In the genomic region with DNA sequence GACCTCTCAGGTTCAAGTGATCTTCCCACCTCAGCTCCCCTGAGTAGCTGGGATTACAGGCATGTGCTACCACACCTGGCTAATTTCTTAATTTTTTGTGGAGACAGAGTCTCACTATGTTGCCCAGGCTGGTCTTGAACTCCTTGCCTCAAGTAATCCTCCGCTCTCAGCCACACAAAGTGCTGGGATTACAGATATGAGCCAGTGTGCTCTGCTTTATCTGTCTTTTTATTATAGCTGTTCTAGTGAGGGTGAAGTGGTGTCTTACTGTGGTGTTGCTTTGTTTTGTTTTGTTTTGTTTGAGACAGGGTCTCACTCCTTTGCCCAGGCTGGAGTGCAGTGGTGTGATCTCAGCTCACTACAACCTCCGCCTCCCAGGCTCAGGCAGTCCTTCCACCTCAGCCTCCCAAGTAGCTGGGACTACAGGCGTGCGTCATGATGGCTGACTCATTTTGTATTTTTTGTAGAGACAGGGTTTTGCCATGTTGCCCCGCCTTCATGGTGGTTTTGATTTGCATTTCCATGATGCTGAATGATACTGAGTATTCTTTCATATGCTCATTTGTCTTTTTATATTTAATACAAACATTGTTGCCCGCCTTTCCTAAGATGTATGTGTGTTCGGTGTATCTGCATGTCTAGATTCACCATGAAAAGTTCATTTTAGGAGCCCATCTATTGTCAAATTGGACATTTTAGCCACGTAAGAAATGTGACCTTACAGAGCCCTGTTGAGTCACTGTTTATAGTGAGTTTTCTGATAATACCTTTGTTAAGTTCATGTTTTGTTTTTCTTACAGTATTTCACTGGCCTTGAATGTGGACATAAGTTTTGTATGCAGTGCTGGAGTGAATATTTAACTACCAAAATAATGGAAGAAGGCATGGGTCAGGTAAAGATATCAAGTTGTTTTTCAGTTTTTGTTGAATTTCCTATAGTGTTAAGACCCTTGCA, we compare ENCODE assay signal across 9 cellular contexts.
DNase-seq lines count a peak whose midpoint lies in the region; ATAC-seq and TF ChIP-seq lines count a peak whose summit lies in the region.
"Had no signal": no experiment of that assay in that cellular context is flagged by ENCODE, and none has a peak within 500 bp of the region (broad histone marks: within the 10 kb centered on the region; RNA-seq: fewer than 3 reads in every experiment).

No MANE protein-coding gene starts in this region.

- peaks cover 30% of the 10 kb centered on the region for H3K36me3 Mint-ChIP-seq in activated naive CD8-positive, alpha-beta T cell treated with anti-CD3 and anti-CD28 coated beads for 36 hours
- peaks cover 21 to 40% of the 10 kb centered on the region in 2 donors for H3K36me3 Mint-ChIP-seq in stimulated activated naive B cell treated with anti-CD40 and anti-IgM and Interleukin-4, amounts not matched to agents 10 μg/mL and 1 μg/mL and 100 μg/mL, for 72 hours

- H3K27ac Mint-ChIP-seq in activated naive CD8-positive, alpha-beta T cell treated with anti-CD3 and anti-CD28 coated beads for 36 hours, result peak overlapping the region; percentile 59
- no peak overlapping the region for H3K27ac Mint-ChIP-seq in stimulated activated naive B cell treated with anti-CD40 and anti-IgM and Interleukin-4, amounts not matched to agents 10 μg/mL and 1 μg/mL and 100 μg/mL, for 72 hours

- H3K27me3 Mint-ChIP-seq in activated naive CD8-positive, alpha-beta T cell treated with anti-CD3 and anti-CD28 coated beads for 36 hours, result no peaks in the 10 kb centered on the region
- no peaks in the 10 kb centered on the region for H3K27me3 Mint-ChIP-seq in stimulated activated naive B cell treated with anti-CD40 and anti-IgM and Interleukin-4, amounts not matched to agents 10 μg/mL and 1 μg/mL and 100 μg/mL, for 72 hours

- peaks cover 48% of the 10 kb centered on the region for H3K79me2 ChIP-seq in ACC112 (ENCODE audit: control insufficient read depth, insufficient read depth, low read length, unreplicated experiment)

- peaks cover 27% of the 10 kb centered on the region for H3K4me1 ChIP-seq in ACC112 (ENCODE audit: control insufficient read depth, insufficient read depth, low read length, unreplicated experiment)
- peaks cover 4% of the 10 kb centered on the region for H3K4me1 ChIP-seq in RWPE2 (ENCODE audit: insufficient read depth, poor library complexity, severe bottlenecking)
- peaks cover 3% of the 10 kb centered on the region for H3K4me1 ChIP-seq in mesodermal cell (ENCODE audit: control insufficient read depth, insufficient read depth, low read length, poor library complexity, severe bottlenecking)
- peaks cover 0 to 7% (median 0%) of the 10 kb centered on the region in 9 donors for H3K4me1 ChIP-seq in heart right ventricle
- H3K4me1 ChIP-seq: BLaER1 had no signal

- H3K4me3 ChIP-seq in ACC112 (ENCODE audit: low read depth, low read length), result no peak overlapping the region
- no peak overlapping the region for H3K4me3 ChIP-seq in RWPE2 (ENCODE audit: severe bottlenecking)
- H3K4me3 ChIP-seq in mesodermal cell (ENCODE audit: extremely low read depth, insufficient read depth, low read length, poor library complexity, severe bottlenecking), result no peak overlapping the region
- no peak overlapping the region for H3K4me3 ChIP-seq in heart right ventricle
- H3K4me3 ChIP-seq: BLaER1 had no signal

- H2AFZ ChIP-seq in ACC112 (ENCODE audit: low read length, unreplicated experiment), result no peak overlapping the region

- H3K27me3 ChIP-seq in ACC112 (ENCODE audit: insufficient read depth, low read length), result no peaks in the 10 kb centered on the region
- no peaks in the 10 kb centered on the region for H3K27me3 ChIP-seq in RWPE2 (ENCODE audit: insufficient read depth, poor library complexity, severe bottlenecking)
- H3K27me3 ChIP-seq in heart right ventricle, result no peaks in the 10 kb centered on the region
- H3K27me3 ChIP-seq: BLaER1 had no signal

- WGBS in mesodermal cell (ENCODE audit: insufficient coverage in 2 of 2), 2 experiments, result 92 to 100% methylated on average over 2 to 3 of the region's 8 CpGs
- 93 to 96% methylated on average over 8 of the region's 8 CpGs for WGBS in heart right ventricle, 2 donors

- H3K9me3 Mint-ChIP-seq in activated naive CD8-positive, alpha-beta T cell treated with anti-CD3 and anti-CD28 coated beads for 36 hours, result no peaks in the 10 kb centered on the region
- no peaks in the 10 kb centered on the region for H3K9me3 Mint-ChIP-seq in stimulated activated naive B cell treated with anti-CD40 and anti-IgM and Interleukin-4, amounts not matched to agents 10 μg/mL and 1 μg/mL and 100 μg/mL, for 72 hours

- H3K27ac ChIP-seq in ACC112 (ENCODE audit: low read depth, low read length) (peak overlapping the region; percentile 85), RWPE2 (ENCODE audit: poor library complexity, severe bottlenecking) (no peak overlapping the region), mesodermal cell (ENCODE audit: low read depth, low read length, severe bottlenecking) (peak overlapping the region; percentile 36), heart right ventricle (no peak overlapping the region)
- H3K27ac ChIP-seq: BLaER1 had no signal

- ATAC-seq in RWPE2 (ENCODE audit: low read depth) (peak; percentile 87), GM18873 (IDR thresholded peaks at IDR 0.05; ENCODE audit: low FRiP score, unreplicated experiment) (no peak), heart right ventricle (no peak)
- ATAC-seq in stimulated activated naive B cell treated with anti-CD40 and anti-IgM and Interleukin-4, amounts not matched to agents 10 μg/mL and 1 μg/mL and 100 μg/mL, for 72 hours (replicated peaks), result no peak

- intact Hi-C loops in heart right ventricle (cut with DNase I), result no loop called here

- H3K36me3 ChIP-seq in ACC112 (ENCODE audit: insufficient read depth, low read length), result peaks cover 24% of the 10 kb centered on the region
- H3K36me3 ChIP-seq in RWPE2 (ENCODE audit: low read depth), result peaks cover 68% of the 10 kb centered on the region
- H3K36me3 ChIP-seq in mesodermal cell (ENCODE audit: control insufficient read depth, insufficient read depth, low read length), result peaks cover 63% of the 10 kb centered on the region
- peaks cover 0 to 66% (median 7%) of the 10 kb centered on the region in 9 donors for H3K36me3 ChIP-seq in heart right ventricle

- TF ChIP-seq CTCF in RWPE2 (IDR thresholded peaks at IDR 0.05; ENCODE audit: poor library complexity, severe bottlenecking) (no peak), heart right ventricle (IDR thresholded peaks at IDR 0.05) (no peak)

- H3K4me3 Mint-ChIP-seq in activated naive CD8-positive, alpha-beta T cell treated with anti-CD3 and anti-CD28 coated beads for 36 hours, result no peak overlapping the region
- H3K4me3 Mint-ChIP-seq in stimulated activated naive B cell treated with anti-CD40 and anti-IgM and Interleukin-4, amounts not matched to agents 10 μg/mL and 1 μg/mL and 100 μg/mL, for 72 hours, result no peak overlapping the region

- H3K9me3 ChIP-seq in RWPE2 (ENCODE audit: severe bottlenecking) (no peaks in the 10 kb centered on the region), mesodermal cell (ENCODE audit: control insufficient read depth, low read length) (no peaks in the 10 kb centered on the region), heart right ventricle (no peaks in the 10 kb centered on the region)
- H3K9me3 ChIP-seq: BLaER1 had no signal

- peaks cover 28% of the 10 kb centered on the region for H3K4me1 Mint-ChIP-seq in activated naive CD8-positive, alpha-beta T cell treated with anti-CD3 and anti-CD28 coated beads for 36 hours
- peaks cover 7 to 21% of the 10 kb centered on the region in 2 donors for H3K4me1 Mint-ChIP-seq in stimulated activated naive B cell treated with anti-CD40 and anti-IgM and Interleukin-4, amounts not matched to agents 10 μg/mL and 1 μg/mL and 100 μg/mL, for 72 hours

- DNase-seq in RWPE2 (ENCODE audit: low spot score) (no peak), SK-N-DZ (ENCODE audit: low spot score) (no peak), heart right ventricle (no peak)
- peak; percentile 23 for DNase-seq in activated naive CD8-positive, alpha-beta T cell treated with anti-CD3 and anti-CD28 coated beads for 36 hours
- no peak for DNase-seq in stimulated activated naive B cell treated with anti-CD40 and anti-IgM and Interleukin-4, amounts not matched to agents 10 μg/mL and 1 μg/mL and 100 μg/mL, for 72 hours

Comparison
In these comparisons a context has a peak if more than half of its experiments do, and no peak if none do; other contexts are left out.
1. H3K27ac ChIP-seq: peak in ACC112 (single experiment) and mesodermal cell (single experiment); none in RWPE2 (single experiment) and heart right ventricle (0 of 10).